ENCODE assay signal across 31 cellular contexts in the genomic region with DNA sequence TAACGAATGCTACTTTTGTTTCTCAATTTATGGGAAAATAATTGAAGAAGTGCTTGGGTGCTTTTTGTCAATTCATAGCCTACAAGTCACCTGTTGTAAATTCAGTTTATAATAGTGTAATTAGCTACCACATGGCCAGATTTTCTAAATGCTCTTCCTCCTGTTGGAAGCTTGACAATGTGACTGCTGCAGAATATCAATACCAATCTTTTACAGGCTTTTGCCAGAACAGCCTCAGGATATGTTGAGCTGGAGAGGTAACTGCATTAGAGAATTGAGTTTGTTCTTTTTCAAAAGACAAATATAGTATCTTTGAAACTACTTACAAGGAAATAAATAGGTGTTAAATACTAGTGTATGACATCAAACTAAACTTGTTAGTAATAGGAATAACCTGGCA.
"Had no signal": no experiment of that assay in that cellular context is flagged by ENCODE, and none has a peak within 500 bp of the region (broad histone marks: within the 10 kb centered on the region; RNA-seq: fewer than 3 reads in every experiment).

No MANE protein-coding gene starts in this region.

- H3K4me1 ChIP-seq: adrenal gland, body of pancreas, esophagus muscularis mucosa, foreskin keratinocyte, gastrocnemius medialis, heart right ventricle had no signal

- H3K9me3 ChIP-seq: adrenal gland, body of pancreas, esophagus muscularis mucosa, gastrocnemius medialis, heart right ventricle had no signal

- H3K4me3 ChIP-seq: adrenal gland, body of pancreas, esophagus muscularis mucosa, gastrocnemius medialis, heart right ventricle, hepatocyte had no signal

- H3K79me2 ChIP-seq: hepatocyte had no signal

- H3K36me3 Mint-ChIP-seq: activated naive CD4-positive, alpha-beta T cell treated with anti-CD3 and anti-CD28 coated beads, Interleukin-2, amount 50 U/mL, for 24 hours; activated naive CD8-positive, alpha-beta T cell treated with anti-CD3 and anti-CD28 coated beads for 36 hours had no signal

- H2AFZ ChIP-seq: hepatocyte had no signal

- H3K4me1 Mint-ChIP-seq: activated B cell treated with CpG ODN at 0.5 μM for 24 hours; activated naive CD4-positive, alpha-beta T cell treated with anti-CD3 and anti-CD28 coated beads, Interleukin-2, amount 50 U/mL, for 24 hours; activated naive CD8-positive, alpha-beta T cell treated with anti-CD3 and anti-CD28 coated beads for 36 hours; activated naive CD8-positive, alpha-beta T cell treated with anti-CD3 and anti-CD28 coated beads, Interleukin-2, amount 50 U/mL, for 24 hours; activated T-helper 17 cell treated with anti-CD3 and anti-CD28 coated beads, Interleukin-2, amount 50 U/mL, for 72 hours had no signal

- H3K27me3 ChIP-seq: adrenal gland, body of pancreas, esophagus muscularis mucosa, foreskin keratinocyte, gastrocnemius medialis, heart right ventricle, hepatocyte had no signal

- H3K4me2 ChIP-seq: hepatocyte had no signal

- H3K36me3 ChIP-seq: adrenal gland, esophagus muscularis mucosa, gastrocnemius medialis, heart right ventricle, WERI-Rb-1 had no signal

- DNase-seq: activated B cell treated with CpG ODN at 0.5 μM for 24 hours; activated CD4-positive, alpha-beta T cell treated with anti-CD3 and anti-CD28 coated beads for 48 hours; activated CD4-positive, alpha-beta T cell treated with anti-CD3 and anti-CD28 coated beads, Interleukin-2, amount 50 U/mL, for 1 hour; activated CD4-positive, alpha-beta T cell treated with anti-CD3 and anti-CD28 coated beads, Interleukin-2, amount 50 U/mL, for 48 hours; activated CD8-positive, alpha-beta memory T cell treated with anti-CD3 and anti-CD28 coated beads for 24 hours; activated CD8-positive, alpha-beta T cell treated with anti-CD3 and anti-CD28 coated beads for 36 hours; activated effector memory CD4-positive, alpha-beta T cell treated with Interleukin-2 at 50 U/mL for 16 hours; activated naive CD4-positive, alpha-beta T cell treated with anti-CD3 and anti-CD28 coated beads for 36 hours; activated naive CD8-positive, alpha-beta T cell treated with anti-CD3 and anti-CD28 coated beads for 36 hours; activated naive CD8-positive, alpha-beta T cell treated with anti-CD3 and anti-CD28 coated beads, Interleukin-2, amount 50 U/mL, for 24 hours; activated T-cell treated with anti-CD3 and anti-CD28 coated beads, Interleukin-2, amount 50 U/mL, for 4 hours; adrenal gland; amygdala; aorta; body of pancreas; caudate nucleus; cortex of kidney; dermis blood vessel endothelial cell; effector CD4-positive, alpha-beta T cell; effector memory CD8-positive, alpha-beta T cell; erythroblast; foreskin keratinocyte; gastrocnemius medialis; heart right ventricle; T-helper 2 cell; WERI-Rb-1 had no signal

- FAIRE-seq: colon had no signal

- H3K27me3 Mint-ChIP-seq: activated B cell treated with CpG ODN at 0.5 μM for 24 hours; activated naive CD4-positive, alpha-beta T cell treated with anti-CD3 and anti-CD28 coated beads, Interleukin-2, amount 50 U/mL, for 24 hours; effector memory CD8-positive, alpha-beta T cell had no signal

- H3K27ac ChIP-seq: adrenal gland, body of pancreas, esophagus muscularis mucosa, foreskin keratinocyte, gastrocnemius medialis, heart right ventricle, hepatocyte, WERI-Rb-1 had no signal

- H3K27ac Mint-ChIP-seq: activated B cell treated with CpG ODN at 0.5 μM for 24 hours; activated CD8-positive, alpha-beta T cell treated with anti-CD3 and anti-CD28 coated beads for 36 hours; activated naive CD4-positive, alpha-beta T cell treated with anti-CD3 and anti-CD28 coated beads for 36 hours; activated naive CD4-positive, alpha-beta T cell treated with anti-CD3 and anti-CD28 coated beads, Interleukin-2, amount 50 U/mL, for 24 hours; activated naive CD8-positive, alpha-beta T cell treated with anti-CD3 and anti-CD28 coated beads for 36 hours; activated naive CD8-positive, alpha-beta T cell treated with anti-CD3 and anti-CD28 coated beads, Interleukin-2, amount 50 U/mL, for 24 hours; activated T-helper 17 cell treated with anti-CD3 and anti-CD28 coated beads, Interleukin-2, amount 50 U/mL, for 72 hours; effector memory CD8-positive, alpha-beta T cell had no signal

- H3K4me3 Mint-ChIP-seq: activated B cell treated with CpG ODN at 0.5 μM for 24 hours; activated CD8-positive, alpha-beta T cell treated with anti-CD3 and anti-CD28 coated beads for 36 hours; activated naive CD4-positive, alpha-beta T cell treated with anti-CD3 and anti-CD28 coated beads for 36 hours; activated naive CD4-positive, alpha-beta T cell treated with anti-CD3 and anti-CD28 coated beads, Interleukin-2, amount 50 U/mL, for 24 hours; activated naive CD8-positive, alpha-beta T cell treated with anti-CD3 and anti-CD28 coated beads for 36 hours; activated naive CD8-positive, alpha-beta T cell treated with anti-CD3 and anti-CD28 coated beads, Interleukin-2, amount 50 U/mL, for 24 hours; activated T-cell treated with anti-CD3 and anti-CD28 coated beads, Interleukin-2, amount 50 U/mL, for 4 hours; activated T-helper 17 cell treated with anti-CD3 and anti-CD28 coated beads, Interleukin-2, amount 50 U/mL, for 72 hours; effector memory CD8-positive, alpha-beta T cell had no signal

- H3K9me3 Mint-ChIP-seq: activated B cell treated with CpG ODN at 0.5 μM for 24 hours; activated CD8-positive, alpha-beta T cell treated with anti-CD3 and anti-CD28 coated beads for 36 hours; activated naive CD4-positive, alpha-beta T cell treated with anti-CD3 and anti-CD28 coated beads for 36 hours; activated naive CD8-positive, alpha-beta T cell treated with anti-CD3 and anti-CD28 coated beads for 36 hours; activated naive CD8-positive, alpha-beta T cell treated with anti-CD3 and anti-CD28 coated beads, Interleukin-2, amount 50 U/mL, for 24 hours; activated T-cell treated with anti-CD3 and anti-CD28 coated beads, Interleukin-2, amount 50 U/mL, for 4 hours; activated T-helper 17 cell treated with anti-CD3 and anti-CD28 coated beads, Interleukin-2, amount 50 U/mL, for 72 hours; effector memory CD8-positive, alpha-beta T cell had no signal
